In the genomic region with DNA sequence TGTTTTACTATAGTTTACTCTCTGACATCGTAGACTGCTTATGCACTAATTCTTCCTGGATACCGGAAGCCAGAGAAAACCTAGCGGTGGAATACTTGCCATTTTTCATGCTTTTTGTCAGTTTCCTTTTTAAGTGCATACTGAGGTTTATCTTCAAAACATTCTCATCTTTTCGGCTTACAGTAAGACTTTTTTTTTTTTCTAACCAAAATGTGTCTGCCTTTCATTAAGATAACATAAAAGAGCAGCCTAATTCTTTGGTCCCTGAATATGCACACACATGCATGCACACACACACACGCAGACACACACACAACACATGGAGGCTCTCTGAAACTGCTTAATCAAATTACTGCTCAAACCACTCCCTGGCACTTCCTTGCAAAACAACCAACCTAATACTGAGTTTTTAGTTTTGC, we compare ENCODE assay signal across 8 cellular contexts. TPM values are rescaled to one million over a fixed set of nuclear protein-coding genes. Genes with fewer than 3 reads are reported as not detected.
DNase-seq lines count a peak whose midpoint lies in the region; ATAC-seq lines count a peak whose summit lies in the region.

No MANE protein-coding gene starts in this region.

- H3K79me1 ChIP-seq in neuronal stem cell (ENCODE audit: low read depth, low read length): no peaks in the 10 kb centered on the region

- H2BK15ac ChIP-seq in neuronal stem cell (ENCODE audit: low read length): no peak overlapping the region

- H2BK5ac ChIP-seq in neuronal stem cell (ENCODE audit: low read length): no peak overlapping the region

- no peaks in the 10 kb centered on the region for H3K9me3 ChIP-seq in effector memory CD4-positive, alpha-beta T cell (ENCODE audit: control insufficient read depth, low read length)
- peaks cover 0 to 3% of the 10 kb centered on the region in 2 donors for H3K9me3 ChIP-seq in neuronal stem cell (replicated peaks in 1 of 2; ENCODE audit: control insufficient read depth in 2 of 2, insufficient read depth in 1 of 2, low read depth in 1 of 2, low read length in 2 of 2)

- H3K36me3 ChIP-seq in effector memory CD4-positive, alpha-beta T cell (ENCODE audit: control insufficient read depth, insufficient read depth, low read length): no peaks in the 10 kb centered on the region
- H3K36me3 ChIP-seq in neuronal stem cell (replicated peaks in 1 of 2; ENCODE audit: control insufficient read depth in 2 of 2, insufficient read depth in 2 of 2, low read length in 2 of 2): peaks cover 0 to 27% of the 10 kb centered on the region in 2 donors

- no peak overlapping the region for H3K27ac ChIP-seq in effector memory CD4-positive, alpha-beta T cell (ENCODE audit: insufficient read depth, low read length, poor library complexity, severe bottlenecking)
- H3K27ac ChIP-seq in neuronal stem cell (replicated peaks; ENCODE audit: low read length): no peak overlapping the region

- H4K91ac ChIP-seq in neuronal stem cell (ENCODE audit: low read depth, low read length, poor library complexity): no peak overlapping the region

- peak overlapping the region; percentile 42 for H3K4me2 ChIP-seq in neuronal stem cell (ENCODE audit: insufficient read depth, low read length, poor library complexity, severe bottlenecking)

- H3K18ac ChIP-seq in neuronal stem cell (ENCODE audit: low read length): no peak overlapping the region

- H2BK12ac ChIP-seq in neuronal stem cell (ENCODE audit: low read length): no peak overlapping the region

- peak; percentile 16 for DNase-seq in GM04503 (ENCODE audit: low read depth)
- DNase-seq in NOMO-1 treated with DMSO at 0.1 percent for 48 hours (lab: John Stamatoyannopoulos, UW; ENCODE audit: unreplicated experiment): peak; percentile 45
- no peak for DNase-seq in effector memory CD4-positive, alpha-beta T cell
- no peak for DNase-seq in neuronal stem cell (ENCODE audit: low spot score)

- H2BK120ac ChIP-seq in neuronal stem cell (ENCODE audit: low read depth, low read length): no peak overlapping the region

- no peak overlapping the region for H4K8ac ChIP-seq in neuronal stem cell (ENCODE audit: low read depth, low read length)

- no peak overlapping the region for H3K23ac ChIP-seq in neuronal stem cell (ENCODE audit: low read depth, low read length, poor library complexity)

- no peak overlapping the region for H3K9ac ChIP-seq in neuronal stem cell (ENCODE audit: low read depth, low read length, poor library complexity)

- peak overlapping the region; percentile 83 for H3K4me3 ChIP-seq in effector memory CD4-positive, alpha-beta T cell (ENCODE audit: insufficient read depth, low read depth, low read length, poor library complexity, severe bottlenecking)
- peak overlapping the region; percentile 52 to 73 for H3K4me3 ChIP-seq in neuronal stem cell (ENCODE audit: low read length in 2 of 2)

- no peaks in the 10 kb centered on the region for H3K27me3 ChIP-seq in effector memory CD4-positive, alpha-beta T cell (replicated peaks; ENCODE audit: control insufficient read depth, insufficient read depth, low read length, poor library complexity, severe bottlenecking)
- no peaks in the 10 kb centered on the region for H3K27me3 ChIP-seq in neuronal stem cell (ENCODE audit: control insufficient read depth in 3 of 3, insufficient read depth in 3 of 3, low read depth in 1 of 3, low read length in 3 of 3)

- ATAC-seq in HG03469 (IDR thresholded peaks at IDR 0.05; ENCODE audit: unreplicated experiment) (no peak), GM18498 (IDR thresholded peaks at IDR 0.05; ENCODE audit: unreplicated experiment) (no peak), GM19023 (IDR thresholded peaks at IDR 0.05; ENCODE audit: unreplicated experiment) (no peak), GM19324 (IDR thresholded peaks at IDR 0.05; ENCODE audit: low FRiP score, unreplicated experiment) (no peak)

- H3K4me1 ChIP-seq in effector memory CD4-positive, alpha-beta T cell (ENCODE audit: control insufficient read depth, insufficient read depth, low read length, poor library complexity, severe bottlenecking): peaks cover 5% of the 10 kb centered on the region
- H3K4me1 ChIP-seq in neuronal stem cell (ENCODE audit: control insufficient read depth in 2 of 2, insufficient read depth in 1 of 2, low read depth in 1 of 2, low read length in 2 of 2): peaks cover 5 to 7% of the 10 kb centered on the region in 2 donors

- no CpG with 5 or more reads among the region's 5 CpGs for WGBS in neuronal stem cell (ENCODE audit: extremely low coverage in 2 of 2, insufficient read length in 2 of 2, insufficient replicate concordance in 1 of 2), 2 donors

- no peak overlapping the region for H3K4ac ChIP-seq in neuronal stem cell (ENCODE audit: low read length)

- no peak overlapping the region for H2AFZ ChIP-seq in neuronal stem cell (ENCODE audit: low read length)

- H2AK5ac ChIP-seq in neuronal stem cell (ENCODE audit: low read depth, low read length): no peak overlapping the region

- no peak overlapping the region for H3K14ac ChIP-seq in neuronal stem cell (ENCODE audit: low read length)

RNA-seq across cellular contexts. Expression of a gene that starts 1.3 kb away (rescaled TPM):
- 11.3 TPM for polyA plus RNA-seq in neuronal stem cell (2013, experiment 1 of 2)
- polyA plus RNA-seq in neuronal stem cell (2013, experiment 2 of 2): 11.5 TPM

Comparison
In these comparisons a context has a peak if more than half of its experiments do, and no peak if none do; other contexts are left out.
1. DNase-seq: peak in GM04503 (single experiment) and NOMO-1 treated with DMSO at 0.1 percent for 48 hours (single experiment); none in effector memory CD4-positive, alpha-beta T cell (0 of 3) and neuronal stem cell (single experiment).